In the genomic region with DNA sequence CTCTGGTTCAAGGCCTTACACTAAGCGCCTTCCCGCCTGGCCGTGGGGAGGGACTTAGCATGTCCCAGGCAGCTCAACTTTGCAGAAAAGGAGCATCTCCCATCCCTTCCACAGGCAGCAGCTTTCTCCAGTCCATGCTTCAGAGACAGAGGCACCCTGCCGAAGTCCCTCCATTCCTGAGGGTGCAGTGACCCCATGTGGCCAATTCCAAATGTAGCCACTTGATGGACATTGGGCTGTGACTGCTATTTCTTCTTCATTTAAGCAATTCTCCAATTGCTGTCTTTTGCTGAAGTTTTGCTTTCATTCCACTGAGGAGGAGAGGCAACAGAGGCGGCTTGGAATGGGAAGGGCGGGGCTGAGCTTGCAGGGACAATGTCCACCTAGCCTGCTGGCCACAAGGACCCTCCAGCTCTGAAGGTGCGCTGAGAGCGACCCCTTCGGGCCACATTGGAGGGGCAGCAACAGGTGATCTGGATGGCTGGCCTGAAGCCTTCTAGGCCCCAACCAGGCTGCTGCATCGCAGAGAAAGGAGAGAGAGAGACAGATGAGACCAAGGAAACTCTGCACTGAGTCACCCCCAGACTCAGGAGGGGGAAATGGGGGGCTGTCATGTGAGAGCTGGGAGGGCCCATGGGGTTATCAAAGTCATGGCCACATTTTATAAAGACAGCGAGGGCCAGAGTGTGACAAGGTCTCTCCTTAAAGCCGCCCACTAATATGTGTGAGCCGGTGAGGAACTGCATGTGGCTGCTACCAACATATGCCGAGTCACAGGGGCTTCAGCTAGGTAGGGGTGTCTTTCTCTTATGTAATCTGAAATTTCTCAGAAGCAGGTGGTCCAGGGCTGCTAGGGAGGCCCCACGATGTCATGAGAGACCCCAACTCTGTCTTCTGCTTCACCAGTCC, we compare ENCODE assay signal across 8 cellular contexts.
DNase-seq lines count a peak whose midpoint lies in the region; ATAC-seq and TF ChIP-seq lines count a peak whose summit lies in the region.

No MANE protein-coding gene starts in this region.

- TF ChIP-seq CTCF in WI38 (IDR thresholded peaks at IDR 0.05; ENCODE audit: low read depth, low read length) (peak; percentile 53), osteocyte (IDR thresholded peaks at IDR 0.05) (peak; percentile 84)

- no peak overlapping the region for H3K4me3 Mint-ChIP-seq in osteocyte (ENCODE audit: unreplicated experiment)

- no peaks in the 10 kb centered on the region for H3K36me3 Mint-ChIP-seq in osteocyte (ENCODE audit: unreplicated experiment)

- H3K4me1 Mint-ChIP-seq in osteocyte (ENCODE audit: unreplicated experiment) = peaks cover 13% of the 10 kb centered on the region

- no peaks in the 10 kb centered on the region for H3K9me3 Mint-ChIP-seq in osteocyte (ENCODE audit: unreplicated experiment)

- peaks cover 2% of the 10 kb centered on the region for H3K27me3 Mint-ChIP-seq in osteocyte (ENCODE audit: unreplicated experiment)

- no peak overlapping the region for H3K4me3 ChIP-seq in WI38 (ENCODE audit: low read depth, low read length)

- peak; percentile 38 for DNase-seq in stimulated activated CD4-positive, alpha-beta T cell treated with anti-CD3 and anti-CD28 coated beads, Interleukin-15, amount 100 ng/mL, for 24 hours
- no peak for DNase-seq in stimulated activated CD4-positive, alpha-beta T cell treated with anti-CD3 and anti-CD28 coated beads, Interleukin-12 subunit alpha, Interleukin-12 subunit beta, amount 100 ng/mL, for 4 hours
- DNase-seq in NCI-H1092 (lab: John Stamatoyannopoulos, UW) (peak; percentile 41), germinal center (ENCODE audit: low spot score) (peak; percentile 46), osteocyte (ENCODE audit: extremely low spot score, unreplicated experiment) (peak; percentile 91)

- no peak for ATAC-seq in GM21717 (IDR thresholded peaks at IDR 0.05; ENCODE audit: unreplicated experiment)
- no peak for ATAC-seq in HG02840 (IDR thresholded peaks at IDR 0.05; ENCODE audit: low FRiP score, unreplicated experiment)

- no peak overlapping the region for H3K27ac Mint-ChIP-seq in osteocyte (ENCODE audit: unreplicated experiment)
